ENCODE assay signal across 11 cellular contexts in the genomic region with DNA sequence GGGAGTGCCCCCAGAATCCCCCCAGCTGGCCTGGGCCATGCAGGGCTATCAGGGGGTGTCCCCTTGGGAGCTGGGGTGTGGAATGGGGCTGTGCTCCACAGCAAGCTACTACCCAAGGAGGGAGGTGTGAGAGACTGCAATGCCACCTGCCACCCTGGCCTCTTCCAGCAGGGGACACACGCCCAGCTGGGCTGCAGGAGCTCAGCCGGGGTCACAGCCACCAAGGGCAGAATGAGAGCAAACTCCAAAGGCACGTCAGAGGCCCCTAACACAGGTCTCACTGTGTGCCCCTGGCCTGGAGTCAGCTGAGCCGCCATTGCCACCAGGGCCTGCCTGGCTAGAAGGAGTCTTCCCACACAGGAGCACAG.
"Had no signal": no experiment of that assay in that cellular context is flagged by ENCODE, and none has a peak within 500 bp of the region (broad histone marks: within the 10 kb centered on the region; RNA-seq: fewer than 3 reads in every experiment).

No MANE protein-coding gene starts in this region.

- H3K4me3 ChIP-seq: gastroesophageal sphincter, hepatocyte, sigmoid colon had no signal

- FAIRE-seq: keratinocyte had no signal

- H3K9me3 ChIP-seq: gastroesophageal sphincter, sigmoid colon had no signal

- DNase-seq: activated CD4-positive, alpha-beta T cell treated with anti-CD3 and anti-CD28 coated beads for 36 hours; activated CD8-positive, alpha-beta memory T cell treated with anti-CD3 and anti-CD28 coated beads, Interleukin-2, amount 50 U/mL, for 48 hours; brain microvascular endothelial cell; endodermal cell; erythroblast; sigmoid colon; stimulated activated CD4-positive, alpha-beta T cell treated with anti-CD3 and anti-CD28 coated beads, Interleukin-1b, Interleukin-23, amount 100 ng/mL, for 48 hours; T-helper 2 cell had no signal

- ATAC-seq: activated CD4-positive, alpha-beta T cell treated with anti-CD3 and anti-CD28 coated beads for 36 hours; gastroesophageal sphincter had no signal

- H3K27ac ChIP-seq: brain microvascular endothelial cell, hepatocyte, sigmoid colon had no signal

- H3K27me3 ChIP-seq: brain microvascular endothelial cell, gastroesophageal sphincter, hepatocyte, sigmoid colon had no signal
